ENCODE assay signal across 8 cellular contexts in the genomic region with DNA sequence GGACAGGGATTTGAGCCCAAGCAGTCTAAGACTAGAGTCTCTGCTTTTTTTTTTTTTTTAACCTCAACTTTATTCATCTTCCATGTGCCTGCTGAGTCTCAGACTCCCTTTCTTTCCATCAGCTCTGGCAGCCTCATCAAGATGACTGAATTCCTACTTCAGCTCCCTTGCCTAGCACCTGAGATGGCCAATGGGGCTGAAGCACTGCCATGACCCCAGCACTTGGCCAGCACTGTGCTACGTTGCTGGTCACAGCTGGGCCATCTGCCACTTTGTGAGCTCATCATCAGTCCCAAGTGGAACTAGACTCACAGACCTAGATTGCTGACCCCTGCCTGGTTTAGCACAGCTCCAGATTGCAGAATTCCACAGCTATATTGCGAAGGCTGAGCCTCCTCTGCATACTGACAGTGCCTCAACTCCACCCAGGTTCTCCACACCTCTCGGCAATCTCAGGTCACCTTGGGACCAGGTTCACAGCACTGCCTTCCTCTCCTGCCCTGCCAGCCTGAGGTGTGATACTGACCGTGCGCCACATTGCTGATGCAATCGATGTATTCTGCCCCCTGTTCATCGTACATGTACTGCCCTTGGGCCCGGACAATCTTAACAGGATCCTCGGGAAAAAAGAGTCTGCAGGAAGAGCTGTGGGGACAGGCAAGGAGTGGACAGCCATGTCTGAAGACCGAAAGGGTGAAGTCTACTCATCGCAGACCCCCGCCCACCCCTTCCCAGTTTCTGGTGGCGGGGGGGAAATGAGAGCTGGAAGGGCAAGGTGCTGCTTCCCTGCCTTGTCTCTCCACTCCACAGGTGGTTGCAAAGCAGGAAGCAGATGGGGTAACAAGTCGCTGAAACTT. TPM values are rescaled to one million over a fixed set of nuclear protein-coding genes. Genes with fewer than 3 reads are reported as not detected.
A peak's percentile ranks its signal among the peaks of the same experiment; 100 is the strongest.
DNase-seq lines count a peak whose midpoint lies in the region; ATAC-seq lines count a peak whose summit lies in the region.

No MANE protein-coding gene starts in this region.

- H3K36me3 ChIP-seq in KOPT-K1 (ENCODE audit: insufficient read depth, low read length) (peaks cover 53% of the 10 kb centered on the region), mucosa of stomach (ENCODE audit: control insufficient read depth, insufficient read depth, low read length) (peaks cover 13% of the 10 kb centered on the region)

- peaks cover 26% of the 10 kb centered on the region for H3K4me1 ChIP-seq in mucosa of stomach (ENCODE audit: control insufficient read depth, insufficient read depth, low read length)

- H3K9me3 ChIP-seq in KOPT-K1 (ENCODE audit: insufficient read depth, low read length, poor library complexity, severe bottlenecking), result no peaks in the 10 kb centered on the region
- H3K9me3 ChIP-seq in mucosa of stomach (ENCODE audit: control insufficient read depth, low read length), result no peaks in the 10 kb centered on the region

- no peaks in the 10 kb centered on the region for H3K27me3 ChIP-seq in mucosa of stomach (ENCODE audit: control insufficient read depth, insufficient read depth, low read length)

- peak overlapping the region; percentile 88 for H3K27ac ChIP-seq in KOPT-K1 (ENCODE audit: low read depth, low read length, poor library complexity, severe bottlenecking)

- peak; percentile 61 for DNase-seq in AG08395 (ENCODE audit: low spot score)
- peak; percentile 26 for DNase-seq in dermis blood vessel endothelial cell
- no peak for DNase-seq in SW 1271 (lab: John Stamatoyannopoulos, UW)
- no peak for DNase-seq in NOMO-1 treated with DMSO at 0.1 percent for 48 hours (lab: John Stamatoyannopoulos, UW; ENCODE audit: unreplicated experiment)

- no peak for ATAC-seq in GM21381 (IDR thresholded peaks at IDR 0.05; ENCODE audit: unreplicated experiment)
- no peak for ATAC-seq in HG03097 (IDR thresholded peaks at IDR 0.05; ENCODE audit: low FRiP score, unreplicated experiment)

- H3K9ac ChIP-seq in mucosa of stomach (ENCODE audit: low read length), result peak overlapping the region; percentile 89

- H3K4me3 ChIP-seq in mucosa of stomach (ENCODE audit: low read length), result peak overlapping the region; percentile 83

RNA-seq across cellular contexts. Expression of a gene that starts 1.5 kb away (rescaled TPM):
- total RNA-seq in dermis blood vessel endothelial cell, result 42.9 and 44.2 TPM in 2 replicates

RNA-seq across cellular contexts. Expression of a gene that starts 26.8 kb away (rescaled TPM):
- 55.0 and 64.6 TPM in 2 replicates for total RNA-seq in dermis blood vessel endothelial cell

RNA-seq across cellular contexts. Expression of a gene that starts 43.9 kb away (rescaled TPM):
- total RNA-seq in dermis blood vessel endothelial cell, result not detected in 2 replicates

Comparison
In these comparisons a context has a peak if more than half of its experiments do, and no peak if none do; other contexts are left out.
1. DNase-seq: peak in AG08395 (single experiment) and dermis blood vessel endothelial cell (single experiment); none in SW 1271 (0 of 2) and NOMO-1 treated with DMSO at 0.1 percent for 48 hours (single experiment).